Comparison of ENCODE assay signal across 25 cellular contexts in the genomic region with DNA sequence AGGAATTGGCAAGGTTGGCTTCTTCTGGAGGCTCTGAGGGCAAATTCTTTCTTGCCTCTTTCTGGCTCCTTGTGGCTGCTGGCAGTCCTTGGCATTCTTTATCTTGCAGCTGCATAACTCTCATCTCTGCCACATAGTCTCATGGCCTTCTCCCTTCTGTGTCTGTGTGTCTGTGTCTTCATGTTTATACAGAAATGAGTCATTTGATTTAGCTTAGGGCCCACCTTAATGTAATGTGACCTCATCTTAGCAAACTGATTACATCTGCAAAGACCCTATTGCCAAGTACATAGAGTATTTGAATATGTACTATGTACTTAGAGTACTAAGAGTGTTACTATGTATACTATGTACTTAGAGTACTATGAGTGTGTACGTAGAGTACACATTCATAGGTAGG.
"Had no signal": no experiment of that assay in that cellular context is flagged by ENCODE, and none has a peak within 500 bp of the region (broad histone marks: within the 10 kb centered on the region; RNA-seq: fewer than 3 reads in every experiment).

No MANE protein-coding gene starts in this region.

- DNase-seq: activated CD4-positive, alpha-beta T cell treated with anti-CD3 and anti-CD28 coated beads, Interleukin-2, amount 50 U/mL, for 1 hour; activated CD8-positive, alpha-beta memory T cell treated with anti-CD3 and anti-CD28 coated beads for 24 hours; activated CD8-positive, alpha-beta memory T cell treated with anti-CD3 and anti-CD28 coated beads, Interleukin-2, amount 50 U/mL, for 48 hours; activated effector memory CD4-positive, alpha-beta T cell treated with Interleukin-2 at 50 U/mL for 16 hours; activated naive CD4-positive, alpha-beta T cell treated with anti-CD3 and anti-CD28 coated beads, Interleukin-2, amount 50 U/mL, for 16 hours; activated T-cell treated with anti-CD3 and anti-CD28 coated beads, Interleukin-2, amount 50 U/mL, for 48 hours; amniotic stem cell; foreskin fibroblast; lower lobe of right lung; midbrain; nephron progenitor cell; occipital lobe; posterior cingulate gyrus; retina; stimulated activated CD4-positive, alpha-beta T cell treated with anti-CD3 and anti-CD28 coated beads, Interleukin-12 subunit alpha, Interleukin-12 subunit beta, amount 100 ng/mL, for 4 hours; stimulated activated CD4-positive, alpha-beta T cell treated with anti-CD3 and anti-CD28 coated beads, Interleukin-1b, Interleukin-23, amount 100 ng/mL, for 48 hours; stimulated activated CD8-positive, alpha-beta memory T cell treated with anti-CD3 and anti-CD28 coated beads, Interleukin-4, amount 100 ng/mL, for 48 hours; stimulated activated naive CD4-positive, alpha-beta T cell treated with Interleukin-2 at 50 U/mL for 16 hours; substantia nigra; tibial artery had no signal

- H3K4me1 Mint-ChIP-seq: central memory CD8-positive, alpha-beta T cell had no signal

- H3K36me3 ChIP-seq: lower lobe of right lung, tibial artery had no signal

- H3K36me3 Mint-ChIP-seq: brain had no signal

- H3K9me3 ChIP-seq: lower lobe of right lung, tibial artery had no signal

- H3K27ac Mint-ChIP-seq: brain; nephron progenitor cell; T-helper 1 cell treated with Interleukin-12 subunit alpha and Interleukin-12 subunit beta and Interleukin-4 antibody, amounts not matched to agents 30 μg/mL and 1 μg/mL, for 36 hours had no signal

- ATAC-seq: activated CD4-positive, CD25-positive, alpha-beta regulatory T cell treated with anti-CD3 and anti-CD28 coated beads, Interleukin-2, amount 50 U/mL, for 24 hours had no signal

- H3K27me3 ChIP-seq: tibial artery had no signal

- H3K9me3 Mint-ChIP-seq: brain; central memory CD8-positive, alpha-beta T cell; nephron progenitor cell; T-helper 1 cell treated with Interleukin-12 subunit alpha and Interleukin-12 subunit beta and Interleukin-4 antibody, amounts not matched to agents 30 μg/mL and 1 μg/mL, for 36 hours had no signal

- H3K4me3 ChIP-seq: coronary artery, lower lobe of right lung, tibial artery had no signal

- H3K27ac ChIP-seq: coronary artery, lower lobe of right lung, tibial artery had no signal

- H3K4me3 Mint-ChIP-seq: brain; central memory CD8-positive, alpha-beta T cell; nephron progenitor cell; T-helper 1 cell treated with Interleukin-12 subunit alpha and Interleukin-12 subunit beta and Interleukin-4 antibody, amounts not matched to agents 30 μg/mL and 1 μg/mL, for 36 hours had no signal

- H3K4me1 ChIP-seq: lower lobe of right lung had no signal
